ENCODE assay signal across 30 cellular contexts in genomic region chr4:107166181-107166580, GRCh38.
"Had no signal": no experiment of that assay in that cellular context is flagged by ENCODE, and none has a peak within 500 bp of the region (broad histone marks: within the 10 kb centered on the region; RNA-seq: fewer than 3 reads in every experiment).

No MANE protein-coding gene starts in this region.

- H3K9me3 ChIP-seq: neutrophil, ovary, right lobe of liver, thyroid gland had no signal

- H3K9ac ChIP-seq: parathyroid adenoma had no signal

- H3K4me1 Mint-ChIP-seq: nephron progenitor cell; neural crest cell; stimulated activated effector memory CD8-positive, alpha-beta T cell treated with anti-CD3 and anti-CD28 coated beads, Interleukin-12 subunit alpha, Interleukin-12 subunit beta, amount 100 ng/mL, for 72 hours; stimulated activated naive B cell treated with anti-CD40 and anti-IgM and Interleukin-4, amounts not matched to agents 10 μg/mL and 1 μg/mL and 100 μg/mL, for 72 hours had no signal

- H3K4me3 Mint-ChIP-seq: natural killer cell treated with Interleukin-12 subunit alpha and Interleukin-12 subunit beta and Interleukin-15 and Interleukin-18, amount 100 ng/mL, for 72 hours; nephron progenitor cell; neural crest cell; stimulated activated effector memory CD8-positive, alpha-beta T cell treated with anti-CD3 and anti-CD28 coated beads, Interleukin-12 subunit alpha, Interleukin-12 subunit beta, amount 100 ng/mL, for 72 hours; stimulated activated naive B cell treated with anti-CD40 and anti-IgM and Interleukin-4, amounts not matched to agents 10 μg/mL and 1 μg/mL and 100 μg/mL, for 72 hours; stimulated activated naive CD8-positive, alpha-beta T cell treated with anti-CD3 and anti-CD28 coated beads, Interleukin-15, Interleukin-2, amounts not matched to agents 100 ng/mL and 50 ng/mL, for 24 hours had no signal

- H3K4me1 ChIP-seq: parathyroid adenoma, psoas muscle, right lobe of liver, sigmoid colon, stomach, thyroid gland, tibial nerve, upper lobe of left lung, vagina had no signal

- H3K27ac Mint-ChIP-seq: natural killer cell treated with Interleukin-12 subunit alpha and Interleukin-12 subunit beta and Interleukin-15 and Interleukin-18, amount 100 ng/mL, for 72 hours; nephron progenitor cell; progenitor cell of endocrine pancreas; stimulated activated effector memory CD8-positive, alpha-beta T cell treated with anti-CD3 and anti-CD28 coated beads, Interleukin-12 subunit alpha, Interleukin-12 subunit beta, amount 100 ng/mL, for 72 hours; stimulated activated naive B cell treated with anti-CD40 and anti-IgM and Interleukin-4, amounts not matched to agents 10 μg/mL and 1 μg/mL and 100 μg/mL, for 72 hours; stimulated activated naive CD8-positive, alpha-beta T cell treated with anti-CD3 and anti-CD28 coated beads, Interleukin-15, Interleukin-2, amounts not matched to agents 100 ng/mL and 50 ng/mL, for 24 hours had no signal

- H3K27ac ChIP-seq: neutrophil, ovary, parathyroid adenoma, psoas muscle, right lobe of liver, sigmoid colon, stomach, thoracic aorta, thyroid gland, tibial nerve, upper lobe of left lung, vagina had no signal

- H3K79me2 ChIP-seq: parathyroid adenoma had no signal

- FAIRE-seq: urothelium cell line had no signal

- H3K27me3 Mint-ChIP-seq: natural killer cell treated with Interleukin-12 subunit alpha and Interleukin-12 subunit beta and Interleukin-15 and Interleukin-18, amount 100 ng/mL, for 72 hours; progenitor cell of endocrine pancreas; stimulated activated naive B cell treated with anti-CD40 and anti-IgM and Interleukin-4, amounts not matched to agents 10 μg/mL and 1 μg/mL and 100 μg/mL, for 72 hours; stimulated activated naive CD8-positive, alpha-beta T cell treated with anti-CD3 and anti-CD28 coated beads, Interleukin-15, Interleukin-2, amounts not matched to agents 100 ng/mL and 50 ng/mL, for 24 hours had no signal

- H3K4me3 ChIP-seq: ovary, psoas muscle, right lobe of liver, sigmoid colon, stomach, thoracic aorta, thyroid gland, tibial nerve, upper lobe of left lung, vagina had no signal

- H3K36me3 Mint-ChIP-seq: natural killer cell treated with Interleukin-12 subunit alpha and Interleukin-12 subunit beta and Interleukin-15 and Interleukin-18, amount 100 ng/mL, for 72 hours; stimulated activated effector memory CD8-positive, alpha-beta T cell treated with anti-CD3 and anti-CD28 coated beads, Interleukin-12 subunit alpha, Interleukin-12 subunit beta, amount 100 ng/mL, for 72 hours; stimulated activated naive B cell treated with anti-CD40 and anti-IgM and Interleukin-4, amounts not matched to agents 10 μg/mL and 1 μg/mL and 100 μg/mL, for 72 hours had no signal

- H2AFZ ChIP-seq: parathyroid adenoma had no signal

- H3K27me3 ChIP-seq: neutrophil, ovary, right lobe of liver, sigmoid colon, stomach, thyroid gland, tibial nerve, upper lobe of left lung, vagina had no signal

- DNase-seq: nephron progenitor cell; nucleus accumbens; ovary; posterior cingulate gyrus; psoas muscle; right cardiac atrium; right lobe of liver; sigmoid colon; small intestine; stimulated activated CD4-positive, alpha-beta T cell treated with anti-CD3 and anti-CD28 coated beads, Interleukin-15, amount 100 ng/mL, for 24 hours; stimulated activated CD4-positive, alpha-beta T cell treated with anti-CD3 and anti-CD28 coated beads, Interleukin-2, amount 100 ng/mL, for 24 hours; stimulated activated CD4-positive, alpha-beta T cell treated with anti-CD3 and anti-CD28 coated beads, Interleukin-2, amount 100 ng/mL, for 48 hours; stimulated activated CD4-positive, alpha-beta T cell treated with anti-CD3 and anti-CD28 coated beads, Interleukin-4, amount 100 ng/mL, for 24 hours; stimulated activated naive B cell treated with anti-CD40 and anti-IgM and Interleukin-4, amounts not matched to agents 10 μg/mL and 1 μg/mL and 100 μg/mL, for 72 hours; stimulated activated naive CD4-positive, alpha-beta T cell treated with Interleukin-2 at 50 U/mL for 16 hours; stomach; thyroid gland; trophoblast cell; upper lobe of left lung had no signal

- ATAC-seq: natural killer cell treated with Interleukin-12 subunit alpha and Interleukin-12 subunit beta and Interleukin-15 and Interleukin-18, amount 100 ng/mL, for 72 hours; psoas muscle; right cardiac atrium; right lobe of liver; stimulated activated effector memory CD8-positive, alpha-beta T cell treated with anti-CD3 and anti-CD28 coated beads, Interleukin-12 subunit alpha, Interleukin-12 subunit beta, amount 100 ng/mL, for 72 hours; stimulated activated naive B cell treated with anti-CD40 and anti-IgM and Interleukin-4, amounts not matched to agents 10 μg/mL and 1 μg/mL and 100 μg/mL, for 72 hours had no signal

- H3K36me3 ChIP-seq: neutrophil, ovary, right lobe of liver, sigmoid colon, stomach, thoracic aorta, thyroid gland, tibial nerve, upper lobe of left lung, vagina had no signal
